9 cellular contexts compared by ENCODE assay signal in the genomic region with DNA sequence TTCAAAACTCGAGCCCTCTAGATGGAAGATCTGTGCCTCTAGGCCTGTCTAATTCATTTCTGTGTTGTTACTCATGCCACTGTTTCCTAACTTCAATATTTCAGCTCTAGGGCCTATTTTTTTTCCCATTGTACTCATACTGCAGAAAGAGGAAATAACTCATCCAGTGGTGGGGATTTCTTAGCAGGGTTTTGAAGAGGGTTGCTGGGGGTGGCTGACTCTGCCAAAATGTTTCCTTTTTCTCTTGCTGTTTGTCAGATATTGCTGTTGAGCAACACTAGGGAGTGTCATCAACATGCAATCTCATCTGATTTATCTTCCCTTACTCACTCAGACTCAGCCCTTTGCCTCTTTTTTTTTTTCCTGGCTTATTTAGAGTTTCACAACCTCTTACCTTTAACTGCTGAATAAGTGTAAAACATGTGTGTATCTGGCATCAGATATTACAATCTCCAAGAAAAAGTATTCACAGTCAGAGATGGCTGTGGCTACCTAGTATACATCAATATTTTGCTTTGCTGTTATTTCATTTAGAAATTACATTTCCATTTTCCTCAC.
DNase-seq lines count a peak whose midpoint lies in the region; ATAC-seq and TF ChIP-seq lines count a peak whose summit lies in the region.
"Had no signal": no experiment of that assay in that cellular context is flagged by ENCODE, and none has a peak within 500 bp of the region (broad histone marks: within the 10 kb centered on the region; RNA-seq: fewer than 3 reads in every experiment).

No MANE protein-coding gene starts in this region.

- H3K36me3 ChIP-seq in breast epithelium, result no peaks in the 10 kb centered on the region

- peaks cover 19% of the 10 kb centered on the region for H3K4me1 Mint-ChIP-seq in memory B cell
- peaks cover 25% of the 10 kb centered on the region for H3K4me1 Mint-ChIP-seq in stimulated activated memory B cell treated with anti-CD40 and anti-IgM and Interleukin-4, amounts not matched to agents 10 μg/mL and 1 μg/mL and 100 μg/mL, for 72 hours

- H3K4me1 ChIP-seq in breast epithelium, result no peaks in the 10 kb centered on the region

- H3K27me3 ChIP-seq in breast epithelium, result no peaks in the 10 kb centered on the region

- no peak overlapping the region for H3K27ac Mint-ChIP-seq in memory B cell
- no peak overlapping the region for H3K27ac Mint-ChIP-seq in stimulated activated memory B cell treated with anti-CD40 and anti-IgM and Interleukin-4, amounts not matched to agents 10 μg/mL and 1 μg/mL and 100 μg/mL, for 72 hours

- no peaks in the 10 kb centered on the region for H3K9me3 ChIP-seq in breast epithelium

- TF ChIP-seq POLR2A in breast epithelium (IDR thresholded peaks at IDR 0.05), result no peak

- H3K4me3 Mint-ChIP-seq in memory B cell, result no peak overlapping the region
- H3K4me3 Mint-ChIP-seq in stimulated activated memory B cell treated with anti-CD40 and anti-IgM and Interleukin-4, amounts not matched to agents 10 μg/mL and 1 μg/mL and 100 μg/mL, for 72 hours, result no peak overlapping the region
- H3K4me3 Mint-ChIP-seq: CD4-positive, alpha-beta memory T cell had no signal

- H3K27ac ChIP-seq in breast epithelium, result peak overlapping the region; percentile 67 to 76

- no peaks in the 10 kb centered on the region for H3K36me3 Mint-ChIP-seq in memory B cell
- no peaks in the 10 kb centered on the region for H3K36me3 Mint-ChIP-seq in stimulated activated memory B cell treated with anti-CD40 and anti-IgM and Interleukin-4, amounts not matched to agents 10 μg/mL and 1 μg/mL and 100 μg/mL, for 72 hours
- H3K36me3 Mint-ChIP-seq: CD4-positive, alpha-beta memory T cell had no signal

- no peaks in the 10 kb centered on the region for H3K27me3 Mint-ChIP-seq in memory B cell
- H3K27me3 Mint-ChIP-seq in stimulated activated memory B cell treated with anti-CD40 and anti-IgM and Interleukin-4, amounts not matched to agents 10 μg/mL and 1 μg/mL and 100 μg/mL, for 72 hours, result no peaks in the 10 kb centered on the region
- H3K27me3 Mint-ChIP-seq: CD4-positive, alpha-beta memory T cell had no signal

- intact Hi-C loops in breast epithelium (cut with DNase I; ENCODE audit: low total_unique reads), result no loop called here

- DNase-seq in activated CD4-positive, alpha-beta T cell treated with anti-CD3 and anti-CD28 coated beads for 24 hours (ENCODE audit: low read depth in 2 of 2), result peak; percentile 50 to 55
- no peak for DNase-seq in activated CD4-positive, alpha-beta T cell treated with anti-CD3 and anti-CD28 coated beads for 1 hour
- peak in 1 of 2 donors; percentile 49 for DNase-seq in breast epithelium (ENCODE audit: low spot score in 2 of 2)
- DNase-seq in memory B cell (ENCODE audit: low spot score in 2 of 2), result peak in 1 of 2 donors; percentile 32
- DNase-seq in NCI-H2171 treated with DMSO at 0.1 percent for 48 hours (lab: John Stamatoyannopoulos, UW), result no peak
- no peak for DNase-seq in COLO668 (lab: John Stamatoyannopoulos, UW; ENCODE audit: unreplicated experiment)

- peak; percentile 68 for ATAC-seq in SK-N-SH treated with all-trans-retinoic acid at 6 μM for 48 hours
- ATAC-seq in memory B cell (ENCODE audit: low read depth), result peak; percentile 55
- peak; percentile 79 for ATAC-seq in stimulated activated memory B cell treated with anti-CD40 and anti-IgM and Interleukin-4, amounts not matched to agents 10 μg/mL and 1 μg/mL and 100 μg/mL, for 72 hours

- TF ChIP-seq CTCF in breast epithelium (IDR thresholded peaks at IDR 0.05), result no peak

- H3K4me3 ChIP-seq in breast epithelium, result no peak overlapping the region

- no peaks in the 10 kb centered on the region for H3K9me3 Mint-ChIP-seq in memory B cell
- no peaks in the 10 kb centered on the region for H3K9me3 Mint-ChIP-seq in stimulated activated memory B cell treated with anti-CD40 and anti-IgM and Interleukin-4, amounts not matched to agents 10 μg/mL and 1 μg/mL and 100 μg/mL, for 72 hours
- H3K9me3 Mint-ChIP-seq: CD4-positive, alpha-beta memory T cell had no signal

TF ChIP-seq in SK-N-SH treated with all-trans-retinoic acid at 6 μM for 48 hours, 23 proteins besides CTCF, POLR2A, EP300 and RAD21:
- no peak for TF ChIP-seq CSDC2 (CRISPR knock-in tag; IDR thresholded peaks at IDR 0.05)
- TF ChIP-seq ISL1 (CRISPR knock-in tag; IDR thresholded peaks at IDR 0.05), result 0 out of 2 replicates have a peak, but pooled peaks have one; percentile 19

Comparison
In these comparisons a context has a peak if more than half of its experiments do, and no peak if none do; other contexts are left out.
1. DNase-seq: peak in activated CD4-positive, alpha-beta T cell treated with anti-CD3 and anti-CD28 coated beads for 24 hours (2 of 2); none in activated CD4-positive, alpha-beta T cell treated with anti-CD3 and anti-CD28 coated beads for 1 hour (single experiment), NCI-H2171 treated with DMSO at 0.1 percent for 48 hours (single experiment) and COLO668 (single experiment).
2. Peak in every context shown above with its lines, with median percentiles within 50 percentile points of each other: ATAC-seq.